Comparison of ENCODE assay signal across 18 cellular contexts in the genomic region with DNA sequence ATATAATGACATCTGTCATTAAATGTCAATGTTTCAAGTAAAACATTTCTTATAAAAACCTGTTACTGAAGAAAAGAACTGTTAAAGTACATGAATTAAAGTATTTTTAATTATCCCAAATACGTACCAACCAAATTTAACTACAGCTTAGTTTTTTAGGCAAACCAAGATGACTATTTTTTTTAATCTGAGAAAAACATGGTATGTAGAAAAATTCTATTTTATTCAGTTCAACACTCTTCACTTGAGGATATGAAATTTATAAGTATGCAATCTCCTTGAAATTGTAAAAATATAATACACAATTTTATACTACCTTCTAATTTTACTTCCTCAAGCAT.
DNase-seq lines count a peak whose midpoint lies in the region; ATAC-seq and TF ChIP-seq lines count a peak whose summit lies in the region.
"Had no signal": no experiment of that assay in that cellular context is flagged by ENCODE, and none has a peak within 500 bp of the region (broad histone marks: within the 10 kb centered on the region; RNA-seq: fewer than 3 reads in every experiment).

No MANE protein-coding gene starts in this region.

- no peak overlapping the region for H3K4me3 Mint-ChIP-seq in GM23338
- peak overlapping the region; percentile 97 for H3K4me3 Mint-ChIP-seq in activated naive CD8-positive, alpha-beta T cell
- H3K4me3 Mint-ChIP-seq: CD4-positive, CD25-positive, alpha-beta regulatory T cell; dendritic cell treated with granulocyte-macrophage colony-stimulating factor and Interleukin-4, amounts not matched to agents 40 ng/mL and 50 ng/mL, for 4 days had no signal

- no peaks in the 10 kb centered on the region for H3K9me3 ChIP-seq in skeletal muscle satellite cell (replicated peaks; ENCODE audit: low read length)
- H3K9me3 ChIP-seq: gastrocnemius medialis, testis had no signal

- no peaks in the 10 kb centered on the region for H3K36me3 Mint-ChIP-seq in GM23338 (ENCODE audit: low read depth)
- peaks cover 5% of the 10 kb centered on the region for H3K36me3 Mint-ChIP-seq in activated naive CD8-positive, alpha-beta T cell
- H3K36me3 Mint-ChIP-seq: CD4-positive, CD25-positive, alpha-beta regulatory T cell had no signal

- H3K27ac ChIP-seq in GM23338 (ENCODE audit: low read depth), result no peak overlapping the region
- H3K27ac ChIP-seq: gastrocnemius medialis, parathyroid adenoma, testis had no signal

- H3K27me3 ChIP-seq in GM23338 (ENCODE audit: insufficient read depth) (peaks cover 32% of the 10 kb centered on the region), skeletal muscle satellite cell (ENCODE audit: control insufficient read depth, insufficient read depth, low read length) (no peaks in the 10 kb centered on the region)
- H3K27me3 ChIP-seq: testis had no signal

- no peaks in the 10 kb centered on the region for H3F3A ChIP-seq in GM23338 (replicated peaks; ENCODE audit: low read depth)

- no peak for ATAC-seq in GM23338
- ATAC-seq: gastrocnemius medialis had no signal

- H4K20me1 ChIP-seq in GM23338 (replicated peaks; ENCODE audit: insufficient read depth), result no peaks in the 10 kb centered on the region; the same call in 1 of the 2 replicates

- no peak overlapping the region for H3K27ac Mint-ChIP-seq in GM23338
- H3K27ac Mint-ChIP-seq in activated naive CD8-positive, alpha-beta T cell, result no peak overlapping the region
- H3K27ac Mint-ChIP-seq: CD4-positive, CD25-positive, alpha-beta regulatory T cell; dendritic cell treated with granulocyte-macrophage colony-stimulating factor and Interleukin-4, amounts not matched to agents 40 ng/mL and 50 ng/mL, for 4 days had no signal

- peaks cover 44% of the 10 kb centered on the region for H3K4me1 Mint-ChIP-seq in GM23338
- peaks cover 44% of the 10 kb centered on the region for H3K4me1 Mint-ChIP-seq in activated naive CD8-positive, alpha-beta T cell (ENCODE audit: low read depth)

- peaks cover 56% of the 10 kb centered on the region for H3K79me2 ChIP-seq in GM23338 (replicated peaks; ENCODE audit: insufficient read depth)
- H3K79me2 ChIP-seq: parathyroid adenoma had no signal

- no peaks in the 10 kb centered on the region for H3K9me3 Mint-ChIP-seq in GM23338
- no peaks in the 10 kb centered on the region for H3K9me3 Mint-ChIP-seq in activated naive CD8-positive, alpha-beta T cell (ENCODE audit: low read depth)
- H3K9me3 Mint-ChIP-seq: dendritic cell treated with granulocyte-macrophage colony-stimulating factor and Interleukin-4, amounts not matched to agents 40 ng/mL and 50 ng/mL, for 4 days had no signal

- H3K4me2 ChIP-seq in GM23338 (peak overlapping the region; percentile 87), skeletal muscle satellite cell (ENCODE audit: low read length) (peak overlapping the region; percentile 93)

- no peaks in the 10 kb centered on the region for H3K36me3 ChIP-seq in GM23338 (ENCODE audit: insufficient read depth)
- H3K36me3 ChIP-seq in skeletal muscle satellite cell (ENCODE audit: insufficient read depth, low read length), result peaks cover under 1% of the 10 kb centered on the region
- H3K36me3 ChIP-seq: gastrocnemius medialis had no signal

- no peak overlapping the region for H2AFZ ChIP-seq in GM23338
- H2AFZ ChIP-seq: parathyroid adenoma had no signal

- H3K4me3 ChIP-seq in GM23338 (0 out of 2 replicates have a peak overlapping the region, but pooled peaks have one; percentile 67), fibroblast of pulmonary artery (replicated peaks; ENCODE audit: low read depth, low read length) (peak overlapping the region; percentile 62), skeletal muscle satellite cell (ENCODE audit: low read length) (peak overlapping the region; percentile 78)
- H3K4me3 ChIP-seq: gastrocnemius medialis, testis had no signal

- no peaks in the 10 kb centered on the region for H3K9me2 ChIP-seq in GM23338 (ENCODE audit: insufficient read depth)

- H3K4me1 ChIP-seq in GM23338 (ENCODE audit: insufficient read depth) (peaks cover 51% of the 10 kb centered on the region), skeletal muscle satellite cell (ENCODE audit: control insufficient read depth, insufficient read depth, low read length) (peaks cover 24% of the 10 kb centered on the region)
- H3K4me1 ChIP-seq: parathyroid adenoma, testis had no signal

- H3K9ac ChIP-seq in skeletal muscle satellite cell (ENCODE audit: low read depth, low read length), result peak overlapping the region; percentile 89
- H3K9ac ChIP-seq: parathyroid adenoma had no signal

- peaks cover 16% of the 10 kb centered on the region for H3K27me3 Mint-ChIP-seq in GM23338 (ENCODE audit: insufficient read depth, low read depth, poor library complexity)
- peaks cover 7% of the 10 kb centered on the region for H3K27me3 Mint-ChIP-seq in activated naive CD8-positive, alpha-beta T cell

- TF ChIP-seq CTCF in GM23338 (conservative IDR thresholded peaks at IDR 0.05; ENCODE audit: low read depth in 2 of 2), result no peak
- TF ChIP-seq CTCF in fibroblast of pulmonary artery (IDR thresholded peaks at IDR 0.05; ENCODE audit: low read length, missing control alignments), result no peak

- no peak for DNase-seq in GM23338 (ENCODE audit: low spot score)
- DNase-seq in fibroblast of pulmonary artery (ENCODE audit: low read depth), result no peak
- no peak for DNase-seq in DMS114 treated with DMSO at 0.1 percent for 48 hours (lab: John Stamatoyannopoulos, UW; ENCODE audit: unreplicated experiment)
- no peak for DNase-seq in NCI-H1417 (lab: John Stamatoyannopoulos, UW)
- no peak for DNase-seq in stimulated activated CD4-positive, alpha-beta T cell treated with anti-CD3 and anti-CD28 coated beads, Interleukin-2, amount 100 ng/mL, for 24 hours
- DNase-seq: activated CD8-positive, alpha-beta memory T cell treated with anti-CD3 and anti-CD28 coated beads, Interleukin-2, amount 50 U/mL, for 48 hours; CD4-positive, CD25-positive, alpha-beta regulatory T cell; gastrocnemius medialis; GF-D8; islet precursor cell; NCI-H187 treated with DMSO at 0.1 percent for 48 hours; NCI-H526 treated with DMSO at 0.1 percent for 48 hours; stimulated activated CD4-positive, alpha-beta T cell treated with anti-CD3 and anti-CD28 coated beads, Interleukin-15, amount 100 ng/mL, for 24 hours; testis had no signal

TF ChIP-seq in GM23338, 12 proteins besides CTCF, POLR2A, EP300 and RAD21 (continues in another document):
- TF ChIP-seq EZH2phosphoT487 (IDR thresholded peaks at IDR 0.05; ENCODE audit: unreplicated experiment) (no peak), STAT1 (IDR thresholded peaks at IDR 0.05; ENCODE audit: unreplicated experiment) (no peak), NANOG (IDR thresholded peaks at IDR 0.05; ENCODE audit: borderline replicate concordance) (no peak), EZH2 (IDR thresholded peaks at IDR 0.05; ENCODE audit: low read depth, unreplicated experiment) (no peak)
- TF ChIP-seq, protein P1, sequence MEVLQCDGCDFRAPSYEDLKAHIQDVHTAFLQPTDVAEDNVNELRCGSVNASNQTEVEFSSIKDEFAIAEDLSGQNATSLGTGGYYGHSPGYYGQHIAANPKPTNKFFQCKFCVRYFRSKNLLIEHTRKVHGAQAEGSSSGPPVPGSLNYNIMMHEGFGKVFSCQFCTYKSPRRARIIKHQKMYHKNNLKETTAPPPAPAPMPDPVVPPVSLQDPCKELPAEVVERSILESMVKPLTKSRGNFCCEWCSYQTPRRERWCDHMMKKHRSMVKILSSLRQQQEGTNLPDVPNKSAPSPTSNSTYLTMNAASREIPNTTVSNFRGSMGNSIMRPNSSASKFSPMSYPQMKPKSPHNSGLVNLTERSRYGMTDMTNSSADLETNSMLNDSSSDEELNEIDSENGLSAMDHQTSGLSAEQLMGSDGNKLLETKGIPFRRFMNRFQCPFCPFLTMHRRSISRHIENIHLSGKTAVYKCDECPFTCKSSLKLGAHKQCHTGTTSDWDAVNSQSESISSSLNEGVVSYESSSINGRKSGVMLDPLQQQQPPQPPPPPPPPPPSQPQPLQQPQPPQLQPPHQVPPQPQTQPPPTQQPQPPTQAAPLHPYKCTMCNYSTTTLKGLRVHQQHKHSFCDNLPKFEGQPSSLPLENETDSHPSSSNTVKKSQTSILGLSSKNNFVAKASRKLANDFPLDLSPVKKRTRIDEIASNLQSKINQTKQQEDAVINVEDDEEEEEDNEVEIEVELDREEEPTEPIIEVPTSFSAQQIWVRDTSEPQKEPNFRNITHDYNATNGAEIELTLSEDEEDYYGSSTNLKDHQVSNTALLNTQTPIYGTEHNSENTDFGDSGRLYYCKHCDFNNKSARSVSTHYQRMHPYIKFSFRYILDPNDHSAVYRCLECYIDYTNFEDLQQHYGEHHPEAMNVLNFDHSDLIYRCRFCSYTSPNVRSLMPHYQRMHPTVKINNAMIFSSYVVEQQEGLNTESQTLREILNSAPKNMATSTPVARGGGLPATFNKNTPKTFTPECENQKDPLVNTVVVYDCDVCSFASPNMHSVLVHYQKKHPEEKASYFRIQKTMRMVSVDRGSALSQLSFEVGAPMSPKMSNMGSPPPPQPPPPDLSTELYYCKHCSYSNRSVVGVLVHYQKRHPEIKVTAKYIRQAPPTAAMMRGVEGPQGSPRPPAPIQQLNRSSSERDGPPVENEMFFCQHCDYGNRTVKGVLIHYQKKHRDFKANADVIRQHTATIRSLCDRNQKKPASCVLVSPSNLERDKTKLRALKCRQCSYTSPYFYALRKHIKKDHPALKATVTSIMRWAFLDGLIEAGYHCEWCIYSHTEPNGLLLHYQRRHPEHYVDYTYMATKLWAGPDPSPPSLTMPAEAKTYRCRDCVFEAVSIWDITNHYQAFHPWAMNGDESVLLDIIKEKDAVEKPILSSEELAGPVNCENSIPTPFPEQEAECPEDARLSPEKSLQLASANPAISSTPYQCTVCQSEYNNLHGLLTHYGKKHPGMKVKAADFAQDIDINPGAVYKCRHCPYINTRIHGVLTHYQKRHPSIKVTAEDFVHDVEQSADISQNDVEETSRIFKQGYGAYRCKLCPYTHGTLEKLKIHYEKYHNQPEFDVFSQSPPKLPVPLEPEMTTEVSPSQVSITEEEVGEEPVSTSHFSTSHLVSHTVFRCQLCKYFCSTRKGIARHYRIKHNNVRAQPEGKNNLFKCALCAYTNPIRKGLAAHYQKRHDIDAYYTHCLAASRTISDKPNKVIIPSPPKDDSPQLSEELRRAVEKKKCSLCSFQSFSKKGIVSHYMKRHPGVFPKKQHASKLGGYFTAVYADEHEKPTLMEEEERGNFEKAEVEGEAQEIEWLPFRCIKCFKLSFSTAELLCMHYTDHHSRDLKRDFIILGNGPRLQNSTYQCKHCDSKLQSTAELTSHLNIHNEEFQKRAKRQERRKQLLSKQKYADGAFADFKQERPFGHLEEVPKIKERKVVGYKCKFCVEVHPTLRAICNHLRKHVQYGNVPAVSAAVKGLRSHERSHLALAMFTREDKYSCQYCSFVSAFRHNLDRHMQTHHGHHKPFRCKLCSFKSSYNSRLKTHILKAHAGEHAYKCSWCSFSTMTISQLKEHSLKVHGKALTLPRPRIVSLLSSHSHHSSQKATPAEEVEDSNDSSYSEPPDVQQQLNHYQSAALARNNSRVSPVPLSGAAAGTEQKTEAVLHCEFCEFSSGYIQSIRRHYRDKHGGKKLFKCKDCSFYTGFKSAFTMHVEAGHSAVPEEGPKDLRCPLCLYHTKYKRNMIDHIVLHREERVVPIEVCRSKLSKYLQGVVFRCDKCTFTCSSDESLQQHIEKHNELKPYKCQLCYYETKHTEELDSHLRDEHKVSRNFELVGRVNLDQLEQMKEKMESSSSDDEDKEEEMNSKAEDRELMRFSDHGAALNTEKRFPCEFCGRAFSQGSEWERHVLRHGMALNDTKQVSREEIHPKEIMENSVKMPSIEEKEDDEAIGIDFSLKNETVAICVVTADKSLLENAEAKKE (CRISPR knock-in tag; IDR thresholded peaks at IDR 0.05), result no peak
